Comparison of ENCODE assay signal across 10 cellular contexts in genomic region chr7:150432915-150433892, GRCh38. TPM values are rescaled to one million over a fixed set of nuclear protein-coding genes. Genes with fewer than 3 reads are reported as not detected.
A peak's percentile ranks its signal among the peaks of the same experiment; 100 is the strongest.
DNase-seq lines count a peak whose midpoint lies in the region; ATAC-seq and TF ChIP-seq lines count a peak whose summit lies in the region.
"Had no signal": no experiment of that assay in that cellular context is flagged by ENCODE, and none has a peak within 500 bp of the region (broad histone marks: within the 10 kb centered on the region; RNA-seq: fewer than 3 reads in every experiment).

No MANE protein-coding gene starts in this region.

- CTCF ChIA-PET in activated naive CD4-positive, alpha-beta T cell treated with anti-CD3 and anti-CD28 coated beads, Interleukin-2, amount 10 ng/mL, durations not matched to agents 7 days and 5 days (lab: Charles Lee), result interaction anchor here (0.6 to 1.9 kb wide), 4 partner anchors 9 to 15 kb away, joined by 3 to 8 read pairs (median 4); no protein-coding TSS in a partner anchor

- H3K4me3 ChIP-seq in gastrocnemius medialis (no peak overlapping the region), SJCRH30 (no peak overlapping the region)
- H3K4me3 ChIP-seq: thoracic aorta had no signal

- H3K9me3 Mint-ChIP-seq in activated naive CD4-positive, alpha-beta T cell treated with anti-CD3 and anti-CD28 coated beads, Interleukin-2, amount 10 ng/mL, durations not matched to agents 7 days and 5 days, result no peaks in the 10 kb centered on the region
- no peaks in the 10 kb centered on the region for H3K9me3 Mint-ChIP-seq in activated naive CD8-positive, alpha-beta T cell treated with anti-CD3 and anti-CD28 coated beads, Interleukin-2, amount 50 U/mL, for 24 hours
- H3K9me3 Mint-ChIP-seq in stimulated activated naive CD8-positive, alpha-beta T cell treated with anti-CD3 and anti-CD28 coated beads, Interleukin-15, amount 100 ng/mL, for 72 hours, result no peaks in the 10 kb centered on the region

- ATAC-seq in HG03095 (IDR thresholded peaks at IDR 0.05; ENCODE audit: unreplicated experiment) (peak; percentile 29), gastrocnemius medialis (no peak)
- no peak for ATAC-seq in activated naive CD8-positive, alpha-beta T cell treated with anti-CD3 and anti-CD28 coated beads, Interleukin-2, amount 50 U/mL, for 24 hours
- ATAC-seq in stimulated activated naive CD8-positive, alpha-beta T cell treated with anti-CD3 and anti-CD28 coated beads, Interleukin-15, amount 100 ng/mL, for 72 hours, result no peak

- no peaks in the 10 kb centered on the region for H3K9me3 ChIP-seq in gastrocnemius medialis
- H3K9me3 ChIP-seq in SJCRH30 (replicated peaks), result no peaks in the 10 kb centered on the region
- H3K9me3 ChIP-seq: thoracic aorta had no signal

- no peaks in the 10 kb centered on the region for H3K36me3 ChIP-seq in gastrocnemius medialis
- H3K36me3 ChIP-seq in SJCRH30, result no peaks in the 10 kb centered on the region
- H3K36me3 ChIP-seq: thoracic aorta had no signal

- intact Hi-C loops in gastrocnemius medialis (cut with DNase I; ENCODE audit: low total_unique reads), result no loop called here

- TF ChIP-seq POLR2A in gastrocnemius medialis (IDR thresholded peaks at IDR 0.05), result no peak

- H3K36me3 Mint-ChIP-seq in activated naive CD4-positive, alpha-beta T cell treated with anti-CD3 and anti-CD28 coated beads, Interleukin-2, amount 10 ng/mL, durations not matched to agents 7 days and 5 days, result no peaks in the 10 kb centered on the region
- H3K36me3 Mint-ChIP-seq in activated naive CD8-positive, alpha-beta T cell treated with anti-CD3 and anti-CD28 coated beads, Interleukin-2, amount 50 U/mL, for 24 hours (ENCODE audit: low read depth), result no peaks in the 10 kb centered on the region

- H3K4me1 ChIP-seq in gastrocnemius medialis (no peaks in the 10 kb centered on the region), SJCRH30 (peaks cover 9% of the 10 kb centered on the region)

- DNase-seq in activated naive CD4-positive, alpha-beta T cell treated with anti-CD3 and anti-CD28 coated beads, Interleukin-2, amount 10 ng/mL, durations not matched to agents 7 days and 5 days, result peak; percentile 20
- DNase-seq in activated naive CD4-positive, alpha-beta T cell (lab: John Stamatoyannopoulos, UW), result no peak
- no peak for DNase-seq in activated naive CD8-positive, alpha-beta T cell treated with anti-CD3 and anti-CD28 coated beads, Interleukin-2, amount 50 U/mL, for 24 hours
- no peak for DNase-seq in stimulated activated naive CD8-positive, alpha-beta T cell treated with anti-CD3 and anti-CD28 coated beads, Interleukin-15, amount 100 ng/mL, for 72 hours
- DNase-seq in gastrocnemius medialis, result no peak
- DNase-seq in activated CD4-positive, alpha-beta T cell treated with anti-CD3 and anti-CD28 coated beads, Interleukin-2, amount 50 U/mL, for 1 hour, result no peak
- DNase-seq in SJCRH30, result no peak

- H3K27ac ChIP-seq in gastrocnemius medialis (no peak overlapping the region), SJCRH30 (no peak overlapping the region)
- H3K27ac ChIP-seq: thoracic aorta had no signal

- no peak for TF ChIP-seq CTCF in gastrocnemius medialis (IDR thresholded peaks at IDR 0.05 in 4 of 5, conservative IDR thresholded peaks at IDR 0.05 in 1 of 5)

- H3K4me3 Mint-ChIP-seq in activated naive CD4-positive, alpha-beta T cell treated with anti-CD3 and anti-CD28 coated beads, Interleukin-2, amount 10 ng/mL, durations not matched to agents 7 days and 5 days, result peak overlapping the region; percentile 29
- H3K4me3 Mint-ChIP-seq in activated naive CD8-positive, alpha-beta T cell treated with anti-CD3 and anti-CD28 coated beads, Interleukin-2, amount 50 U/mL, for 24 hours, result peak overlapping the region; percentile 13
- peak overlapping the region; percentile 48 to 69 for H3K4me3 Mint-ChIP-seq in stimulated activated naive CD8-positive, alpha-beta T cell treated with anti-CD3 and anti-CD28 coated beads, Interleukin-15, amount 100 ng/mL, for 72 hours

- H3K27me3 ChIP-seq in gastrocnemius medialis (no peaks in the 10 kb centered on the region), SJCRH30 (no peaks in the 10 kb centered on the region)

- H3K4me1 Mint-ChIP-seq in activated naive CD4-positive, alpha-beta T cell treated with anti-CD3 and anti-CD28 coated beads, Interleukin-2, amount 10 ng/mL, durations not matched to agents 7 days and 5 days, result peaks cover 41% of the 10 kb centered on the region
- H3K4me1 Mint-ChIP-seq in activated naive CD8-positive, alpha-beta T cell treated with anti-CD3 and anti-CD28 coated beads, Interleukin-2, amount 50 U/mL, for 24 hours, result peaks cover 54% of the 10 kb centered on the region
- peaks cover 68% of the 10 kb centered on the region for H3K4me1 Mint-ChIP-seq in stimulated activated naive CD8-positive, alpha-beta T cell treated with anti-CD3 and anti-CD28 coated beads, Interleukin-15, amount 100 ng/mL, for 72 hours

- peaks cover 42% of the 10 kb centered on the region for H3K27me3 Mint-ChIP-seq in activated naive CD4-positive, alpha-beta T cell treated with anti-CD3 and anti-CD28 coated beads, Interleukin-2, amount 10 ng/mL, durations not matched to agents 7 days and 5 days
- peaks cover 3% of the 10 kb centered on the region for H3K27me3 Mint-ChIP-seq in activated naive CD8-positive, alpha-beta T cell treated with anti-CD3 and anti-CD28 coated beads, Interleukin-2, amount 50 U/mL, for 24 hours
- H3K27me3 Mint-ChIP-seq in stimulated activated naive CD8-positive, alpha-beta T cell treated with anti-CD3 and anti-CD28 coated beads, Interleukin-15, amount 100 ng/mL, for 72 hours, result peaks cover 10% of the 10 kb centered on the region

- no peak overlapping the region for H3K27ac Mint-ChIP-seq in activated naive CD4-positive, alpha-beta T cell treated with anti-CD3 and anti-CD28 coated beads, Interleukin-2, amount 10 ng/mL, durations not matched to agents 7 days and 5 days
- H3K27ac Mint-ChIP-seq in activated naive CD8-positive, alpha-beta T cell treated with anti-CD3 and anti-CD28 coated beads, Interleukin-2, amount 50 U/mL, for 24 hours, result peak overlapping the region; percentile 3
- H3K27ac Mint-ChIP-seq in stimulated activated naive CD8-positive, alpha-beta T cell treated with anti-CD3 and anti-CD28 coated beads, Interleukin-15, amount 100 ng/mL, for 72 hours, result peak overlapping the region in 1 of 2 donors; percentile 21

- in situ Hi-C loops in gastrocnemius medialis (cut with MboI; ENCODE audit: low sequenced_read_pairs in 4 of 4), result no loop called here

RNA-seq across cellular contexts. Expression of gene GIMAP8, which starts 17.2 kb away (rescaled TPM):
- total RNA-seq in gastrocnemius medialis, result 10 to 100 TPM in 1 of 4 donors, 1 to 10 TPM in 3; 5.4 to 10.4 (median 7.1) TPM
- total RNA-seq in SJCRH30 (2014; rRNA removed; shearing (Covaris generic)), result not detected in 2 replicates
- total RNA-seq: fibroblast of villous mesenchyme had no signal

RNA-seq across cellular contexts. Expression of gene ZNF775, which starts 54.1 kb away (rescaled TPM):
- 1 to 10 TPM; 3.1 to 7.5 (median 3.3) TPM for total RNA-seq in gastrocnemius medialis
- 8.1 and 9.5 TPM in 2 replicates for total RNA-seq in SJCRH30 (2014; rRNA removed; shearing (Covaris generic))
